In the genomic region with DNA sequence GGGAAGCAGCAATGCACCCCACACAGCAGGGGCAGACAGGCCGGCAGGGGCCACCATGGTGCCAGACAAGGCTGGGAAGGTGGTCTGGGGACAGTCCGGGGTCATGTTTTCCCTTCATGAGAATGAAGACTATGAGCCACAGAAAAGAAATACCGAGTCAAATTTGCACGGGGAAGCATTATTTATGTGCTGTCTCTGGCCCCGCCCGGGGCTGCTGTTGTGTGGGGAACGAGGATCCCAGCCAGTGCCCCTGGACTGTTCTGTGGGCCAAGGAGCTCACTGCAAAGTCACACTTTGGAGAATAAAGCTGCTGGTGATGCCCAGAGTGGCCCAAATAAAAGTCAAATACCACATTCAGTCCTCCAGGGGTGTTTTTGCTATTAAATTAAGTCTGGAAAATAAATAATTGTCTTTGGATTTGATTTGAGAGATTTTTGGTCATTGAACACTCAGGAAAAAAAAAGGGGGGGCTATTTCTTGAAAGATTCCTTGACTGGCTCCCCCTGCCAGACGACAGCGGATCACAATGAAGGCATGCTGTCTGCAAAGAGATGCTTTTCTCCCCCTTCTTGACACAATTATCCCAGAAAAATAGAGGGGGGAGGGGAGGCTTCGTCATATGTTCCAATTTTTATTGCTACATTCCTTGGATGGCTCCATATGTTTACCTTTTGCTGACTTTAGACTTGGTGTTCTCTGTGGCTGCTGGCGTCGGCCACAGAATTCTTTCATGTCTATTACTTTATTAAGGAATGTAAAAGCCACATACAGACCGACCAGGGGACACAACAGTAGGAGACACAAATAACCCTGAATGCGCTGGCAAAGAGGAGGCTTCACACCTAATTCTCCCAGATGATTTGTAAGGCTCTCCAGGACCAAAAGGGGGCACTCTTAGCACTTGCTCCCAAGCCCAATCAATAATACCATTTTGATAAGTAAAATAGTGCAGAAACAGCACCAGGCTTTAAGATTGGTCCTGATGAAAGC, we compare ENCODE assay signal across 8 cellular contexts. TPM values are rescaled to one million over a fixed set of nuclear protein-coding genes. Genes with fewer than 3 reads are reported as not detected.
DNase-seq lines count a peak whose midpoint lies in the region; ATAC-seq and TF ChIP-seq lines count a peak whose summit lies in the region.

No MANE protein-coding gene starts in this region.

- in situ Hi-C loops in HAP-1 (cut with MboI; ENCODE audit: low sequenced_read_pairs) = no loop called here

- no peaks in the 10 kb centered on the region for H3K9me3 ChIP-seq in BE2C
- no peaks in the 10 kb centered on the region for H3K9me3 ChIP-seq in HAP-1
- H3K9me3 ChIP-seq in Peyer's patch = no peaks in the 10 kb centered on the region

- TF ChIP-seq CTCF in BE2C (IDR thresholded peaks at IDR 0.05; ENCODE audit: low read depth, low read length) = peak; percentile 54
- peak in 4 of 6 experiments; percentile 18 to 62 (median 58) for TF ChIP-seq CTCF in Peyer's patch (IDR thresholded peaks at IDR 0.05)
- TF ChIP-seq CTCF in fibroblast of pulmonary artery (IDR thresholded peaks at IDR 0.05; ENCODE audit: low read length, missing control alignments) = peak; percentile 46

- no peaks in the 10 kb centered on the region for H3K27me3 ChIP-seq in BE2C
- 0 out of 2 replicates have a peak, but pooled peaks cover 4% of the 10 kb centered on the region for H3K27me3 ChIP-seq in HAP-1 (ENCODE audit: low read depth)
- H3K27me3 ChIP-seq in Peyer's patch = no peaks in the 10 kb centered on the region

- H3K4me3 ChIP-seq in BE2C (ENCODE audit: low read depth, low read length) (no peak overlapping the region), HAP-1 (no peak overlapping the region), Peyer's patch (no peak overlapping the region), fibroblast of pulmonary artery (replicated peaks; ENCODE audit: low read depth, low read length) (no peak overlapping the region)

- no peak for TF ChIP-seq POLR2A in Peyer's patch (IDR thresholded peaks at IDR 0.05)

- no peak overlapping the region for H3K27ac ChIP-seq in Peyer's patch

- DNase-seq in BE2C (peak; percentile 8), HAP-1 (ENCODE audit: low spot score in 2 of 2) (peak; percentile 17), Peyer's patch (no peak), fibroblast of pulmonary artery (ENCODE audit: low read depth) (peak; percentile 53), smooth muscle cell of the brain vasculature (ENCODE audit: low read depth, low spot score) (peak; percentile 7), activated T-cell treated with anti-CD3 and anti-CD28 coated beads for 4 hours (no peak)

- H3K4me1 ChIP-seq in BE2C (no peaks in the 10 kb centered on the region), HAP-1 (no peaks in the 10 kb centered on the region), Peyer's patch (no peaks in the 10 kb centered on the region)

- no peaks in the 10 kb centered on the region for H3K36me3 ChIP-seq in BE2C
- H3K36me3 ChIP-seq in HAP-1 (replicated peaks) = no peaks in the 10 kb centered on the region
- no peaks in the 10 kb centered on the region for H3K36me3 ChIP-seq in Peyer's patch

- ATAC-seq in HG03460 (IDR thresholded peaks at IDR 0.05; ENCODE audit: unreplicated experiment) = no peak
- no peak for ATAC-seq in HG02885 (IDR thresholded peaks at IDR 0.05; ENCODE audit: poor library complexity, unreplicated experiment)

RNA-seq across cellular contexts. Expression of a gene that starts 27.1 kb away (rescaled TPM):
- polyA plus RNA-seq in BE2C (2012; ENCODE audit: insufficient read depth, insufficient read length, low read depth) = not detected
- 1 to 10 TPM in 2 of 4 donors, under 1 TPM in 1, not detected in 1; 0.95 to 2.0 (median 1.6) TPM for total RNA-seq in Peyer's patch

Comparison
In these comparisons a context has a peak if more than half of its experiments do, and no peak if none do; other contexts are left out.
1. DNase-seq: peak in BE2C (single experiment), HAP-1 (2 of 2), fibroblast of pulmonary artery (single experiment) and smooth muscle cell of the brain vasculature (single experiment); none in Peyer's patch (0 of 3) and activated T-cell treated with anti-CD3 and anti-CD28 coated beads for 4 hours (single experiment).
2. Peak in every context shown above with its lines, with median percentiles within 50 percentile points of each other: CTCF ChIP-seq.